15 cellular contexts compared by ENCODE assay signal in the genomic region with DNA sequence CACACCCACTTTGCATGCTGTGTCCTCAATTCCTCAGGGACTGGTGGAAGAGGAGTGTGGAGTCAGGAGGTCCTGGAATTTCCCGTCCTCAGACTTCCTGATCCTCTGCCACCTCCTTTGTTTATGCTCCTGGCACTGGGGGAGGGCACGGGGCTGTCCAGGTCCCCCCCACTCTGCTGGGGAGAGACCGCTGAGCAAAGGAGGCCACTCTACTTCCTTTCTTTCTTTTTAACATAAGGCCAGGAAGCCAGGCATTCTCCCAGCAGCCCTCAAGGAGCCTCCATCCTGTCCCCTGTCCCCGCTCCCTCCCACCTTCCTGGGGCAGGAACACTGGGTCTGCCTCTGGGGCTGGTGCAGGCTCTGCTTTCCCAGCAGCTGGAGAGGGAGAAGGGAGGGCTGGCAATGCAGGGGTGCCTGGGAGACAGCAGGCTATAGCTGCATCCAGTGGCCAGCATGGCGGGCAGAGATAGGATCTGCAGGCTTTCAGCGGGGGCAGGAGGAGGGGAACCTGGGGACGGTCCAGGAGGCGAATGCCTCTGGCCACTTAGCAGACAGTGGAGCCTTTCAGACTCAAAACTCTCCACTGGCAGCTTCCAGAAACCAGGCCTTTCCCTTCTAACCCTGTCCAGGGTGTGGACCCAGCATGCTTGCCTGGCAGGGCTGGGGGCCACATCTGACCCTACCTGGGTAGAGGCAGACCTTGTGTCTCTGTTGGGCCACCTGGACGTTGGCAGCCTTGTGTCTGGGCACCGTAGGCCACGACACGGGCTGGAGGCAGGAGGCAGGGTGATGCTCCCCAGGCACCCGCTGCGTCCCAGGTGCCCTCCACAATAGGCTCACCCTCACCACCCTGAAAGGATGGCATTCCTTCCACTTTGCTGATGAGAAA.
A peak's percentile ranks its signal among the peaks of the same experiment; 100 is the strongest.
DNase-seq lines count a peak whose midpoint lies in the region; ATAC-seq and TF ChIP-seq lines count a peak whose summit lies in the region.
"Had no signal": no experiment of that assay in that cellular context is flagged by ENCODE, and none has a peak within 500 bp of the region (broad histone marks: within the 10 kb centered on the region; RNA-seq: fewer than 3 reads in every experiment).

No MANE protein-coding gene starts in this region.

- no peak for TF ChIP-seq EP300 in gastroesophageal sphincter (IDR thresholded peaks at IDR 0.05)

- peaks cover 74% of the 10 kb centered on the region for H3K36me3 Mint-ChIP-seq in CD8-positive, alpha-beta T cell
- H3K36me3 Mint-ChIP-seq in naive thymus-derived CD8-positive, alpha-beta T cell, result peaks cover 0 to 68% (median 21%) of the 10 kb centered on the region in 3 donors
- peaks cover 49% of the 10 kb centered on the region for H3K36me3 Mint-ChIP-seq in activated CD4-positive, alpha-beta T cell treated with anti-CD3 and anti-CD28 coated beads, Interleukin-2, amount 10 ng/mL, durations not matched to agents 7 days and 5 days (ENCODE audit: low read depth)

- H3K27me3 ChIP-seq in CD8-positive, alpha-beta T cell (ENCODE audit: insufficient read depth, low read length), result no peaks in the 10 kb centered on the region
- no peaks in the 10 kb centered on the region for H3K27me3 ChIP-seq in gastroesophageal sphincter
- H3K27me3 ChIP-seq: pancreas had no signal

- H3K9me3 Mint-ChIP-seq in CD8-positive, alpha-beta T cell, result no peaks in the 10 kb centered on the region
- no peaks in the 10 kb centered on the region for H3K9me3 Mint-ChIP-seq in naive thymus-derived CD8-positive, alpha-beta T cell
- no peaks in the 10 kb centered on the region for H3K9me3 Mint-ChIP-seq in activated CD4-positive, alpha-beta T cell treated with anti-CD3 and anti-CD28 coated beads, Interleukin-2, amount 10 ng/mL, durations not matched to agents 7 days and 5 days
- H3K9me3 Mint-ChIP-seq: stimulated activated naive B cell treated with anti-CD40 and anti-IgM and Interleukin-4, amounts not matched to agents 10 μg/mL and 1 μg/mL and 100 μg/mL, for 72 hours had no signal

- H3K27me3 Mint-ChIP-seq in CD8-positive, alpha-beta T cell (ENCODE audit: low read depth), result no peaks in the 10 kb centered on the region
- H3K27me3 Mint-ChIP-seq in naive thymus-derived CD8-positive, alpha-beta T cell, result no peaks in the 10 kb centered on the region
- no peaks in the 10 kb centered on the region for H3K27me3 Mint-ChIP-seq in activated CD4-positive, alpha-beta T cell treated with anti-CD3 and anti-CD28 coated beads, Interleukin-2, amount 10 ng/mL, durations not matched to agents 7 days and 5 days
- H3K27me3 Mint-ChIP-seq: stimulated activated naive B cell treated with anti-CD40 and anti-IgM and Interleukin-4, amounts not matched to agents 10 μg/mL and 1 μg/mL and 100 μg/mL, for 72 hours; T-helper 17 cell had no signal

- H3K4me1 Mint-ChIP-seq in CD8-positive, alpha-beta T cell (ENCODE audit: low read depth), result peaks cover 67% of the 10 kb centered on the region
- H3K4me1 Mint-ChIP-seq in naive thymus-derived CD8-positive, alpha-beta T cell, result peaks cover 34 to 81% (median 67%) of the 10 kb centered on the region in 4 donors
- H3K4me1 Mint-ChIP-seq in activated CD4-positive, alpha-beta T cell treated with anti-CD3 and anti-CD28 coated beads, Interleukin-2, amount 10 ng/mL, durations not matched to agents 7 days and 5 days, result peaks cover 47% of the 10 kb centered on the region

- CTCF ChIA-PET in CD8-positive, alpha-beta T cell (lab: Charles Lee), result interaction anchor here (1.3 to 17.1 kb wide), 4 partner anchors 21 to 135 kb away, joined by 3 to 337 read pairs (median 7); no protein-coding TSS in a partner anchor
- CTCF ChIA-PET in activated CD4-positive, alpha-beta T cell treated with anti-CD3 and anti-CD28 coated beads, Interleukin-2, amount 10 ng/mL, durations not matched to agents 7 days and 5 days (lab: Charles Lee), result interaction anchor here (1.0 to 1.1 kb wide), 2 partner anchors 135 to 261 kb away, joined by 3 read pairs; no protein-coding TSS in a partner anchor

- no peak for DNase-seq in CD8-positive, alpha-beta T cell
- DNase-seq in RPMI7951 (ENCODE audit: low read depth) (peak; percentile 59), NCI-H524 (lab: John Stamatoyannopoulos, UW) (no peak), NCI-H2107 treated with DMSO at 0.1 percent for 48 hours (lab: John Stamatoyannopoulos, UW; ENCODE audit: unreplicated experiment) (no peak)
- DNase-seq in naive thymus-derived CD8-positive, alpha-beta T cell, result no peak
- no peak for DNase-seq in activated CD4-positive, alpha-beta T cell treated with anti-CD3 and anti-CD28 coated beads, Interleukin-2, amount 10 ng/mL, durations not matched to agents 7 days and 5 days
- DNase-seq: activated CD4-positive, alpha-beta T cell treated with anti-CD3 and anti-CD28 coated beads, Interleukin-2, amount 50 U/mL, for 48 hours; activated gamma-delta T cell treated with Interleukin-2 at 50 U/mL for 16 hours; NCI-H1417 treated with DMSO at 0.1 percent for 48 hours; stimulated activated CD4-positive, alpha-beta T cell treated with anti-CD3 and anti-CD28 coated beads, Interleukin-1b, Interleukin-23, amount 100 ng/mL, for 48 hours; stimulated activated naive B cell treated with anti-CD40 and anti-IgM and Interleukin-4, amounts not matched to agents 10 μg/mL and 1 μg/mL and 100 μg/mL, for 72 hours; T-helper 17 cell had no signal

- H3K36me3 ChIP-seq in CD8-positive, alpha-beta T cell (ENCODE audit: insufficient read depth, low read length), result peaks cover 27% of the 10 kb centered on the region
- peaks cover 0 to 13% of the 10 kb centered on the region in 2 donors for H3K36me3 ChIP-seq in gastroesophageal sphincter
- H3K36me3 ChIP-seq: pancreas had no signal

- TF ChIP-seq POLR2A in gastroesophageal sphincter (IDR thresholded peaks at IDR 0.05), result no peak

- ATAC-seq in CD8-positive, alpha-beta T cell, result no peak
- peak; percentile 27 for ATAC-seq in gastroesophageal sphincter
- no peak for ATAC-seq in naive thymus-derived CD8-positive, alpha-beta T cell
- ATAC-seq in GM19324 (IDR thresholded peaks at IDR 0.05; ENCODE audit: low FRiP score, unreplicated experiment), result no peak
- ATAC-seq: stimulated activated naive B cell treated with anti-CD40 and anti-IgM and Interleukin-4, amounts not matched to agents 10 μg/mL and 1 μg/mL and 100 μg/mL, for 72 hours; T-helper 17 cell had no signal

- TF ChIP-seq CTCF in CD8-positive, alpha-beta T cell (IDR thresholded peaks at IDR 0.05), result no peak
- no peak for TF ChIP-seq CTCF in gastroesophageal sphincter (IDR thresholded peaks at IDR 0.05)

- peak overlapping the region; percentile 73 for H3K27ac Mint-ChIP-seq in CD8-positive, alpha-beta T cell
- peak overlapping the region in 9 of 10 donors; percentile 63 to 98 (median 96) for H3K27ac Mint-ChIP-seq in naive thymus-derived CD8-positive, alpha-beta T cell
- H3K27ac Mint-ChIP-seq in activated CD4-positive, alpha-beta T cell treated with anti-CD3 and anti-CD28 coated beads, Interleukin-2, amount 10 ng/mL, durations not matched to agents 7 days and 5 days, result no peak overlapping the region
- H3K27ac Mint-ChIP-seq: stimulated activated naive B cell treated with anti-CD40 and anti-IgM and Interleukin-4, amounts not matched to agents 10 μg/mL and 1 μg/mL and 100 μg/mL, for 72 hours had no signal

- no peak overlapping the region for H3K27ac ChIP-seq in CD8-positive, alpha-beta T cell (ENCODE audit: low read depth, low read length)
- peak overlapping the region in 2 of 4 donors; percentile 12 to 28 for H3K27ac ChIP-seq in gastroesophageal sphincter

- WGBS in gastroesophageal sphincter (ENCODE audit: low coverage in 1 of 2), 2 donors, result 33 to 57% methylated on average over 1 to 3 of the region's 14 CpGs

- POLR2A ChIA-PET in CD8-positive, alpha-beta T cell (lab: Charles Lee), result interaction anchor here (1.4 kb wide), 1 partner anchor 135 kb away, joined by 4 read pairs; no protein-coding TSS in a partner anchor
- POLR2A ChIA-PET in naive thymus-derived CD8-positive, alpha-beta T cell (lab: Charles Lee), result interaction anchor here (0.6 to 24.1 kb wide), 4 partner anchors 16 to 136 kb away, joined by 3 to 883 read pairs (median 4); no protein-coding TSS in a partner anchor
- POLR2A ChIA-PET in activated CD4-positive, alpha-beta T cell treated with anti-CD3 and anti-CD28 coated beads, Interleukin-2, amount 10 ng/mL, durations not matched to agents 7 days and 5 days (lab: Charles Lee), result no interaction called here

- peaks cover 66% of the 10 kb centered on the region for H3K4me1 ChIP-seq in CD8-positive, alpha-beta T cell (ENCODE audit: insufficient read depth, low read length)
- H3K4me1 ChIP-seq in gastroesophageal sphincter, result peaks cover 0 to 22% (median 4%) of the 10 kb centered on the region in 3 donors
- H3K4me1 ChIP-seq: pancreas had no signal

- intact Hi-C loops in CD8-positive, alpha-beta T cell (cut with DNase I, micrococcal nuclease), result no loop called here

- H3K4me3 Mint-ChIP-seq in CD8-positive, alpha-beta T cell, result no peak overlapping the region
- peak overlapping the region in 3 of 10 donors; percentile 3 to 56 (median 27) for H3K4me3 Mint-ChIP-seq in naive thymus-derived CD8-positive, alpha-beta T cell
- H3K4me3 Mint-ChIP-seq in activated CD4-positive, alpha-beta T cell treated with anti-CD3 and anti-CD28 coated beads, Interleukin-2, amount 10 ng/mL, durations not matched to agents 7 days and 5 days, result no peak overlapping the region
- H3K4me3 Mint-ChIP-seq: stimulated activated naive B cell treated with anti-CD40 and anti-IgM and Interleukin-4, amounts not matched to agents 10 μg/mL and 1 μg/mL and 100 μg/mL, for 72 hours; T-helper 17 cell had no signal

- no peak overlapping the region for H3K4me3 ChIP-seq in CD8-positive, alpha-beta T cell (ENCODE audit: low read depth, low read length)
- H3K4me3 ChIP-seq in gastroesophageal sphincter, result no peak overlapping the region
- H3K4me3 ChIP-seq: pancreas had no signal

- H3K9me3 ChIP-seq in CD8-positive, alpha-beta T cell (ENCODE audit: low read length), result no peaks in the 10 kb centered on the region
- H3K9me3 ChIP-seq in gastroesophageal sphincter, result no peaks in the 10 kb centered on the region
- H3K9me3 ChIP-seq: pancreas had no signal
